9 cellular contexts compared by ENCODE assay signal in genomic region chr2:40371525-40372277, GRCh38.
DNase-seq lines count a peak whose midpoint lies in the region; ATAC-seq and TF ChIP-seq lines count a peak whose summit lies in the region.
"Had no signal": no experiment of that assay in that cellular context is flagged by ENCODE, and none has a peak within 500 bp of the region (broad histone marks: within the 10 kb centered on the region; RNA-seq: fewer than 3 reads in every experiment).

No MANE protein-coding gene starts in this region.

- peak; percentile 47 for ATAC-seq in left lung
- no peak for ATAC-seq in activated T-cell treated with anti-CD3 and anti-CD28 coated beads, Interleukin-2, amount 50 U/mL, for 72 hours (replicated peaks in 1 of 2)

- intact Hi-C loops in left lung (cut with DNase I), result no loop called here

- H3K27me3 ChIP-seq in left lung, result no peaks in the 10 kb centered on the region

- peak overlapping the region in 1 of 2 donors; percentile 13 for H3K27ac ChIP-seq in left lung

- H3K9me3 ChIP-seq in left lung, result no peaks in the 10 kb centered on the region

- no peak overlapping the region for H3K4me3 Mint-ChIP-seq in activated T-cell treated with anti-CD3 and anti-CD28 coated beads, Interleukin-2, amount 50 U/mL, for 72 hours

- H3K36me3 Mint-ChIP-seq in activated T-cell treated with anti-CD3 and anti-CD28 coated beads, Interleukin-2, amount 50 U/mL, for 72 hours (ENCODE audit: insufficient read depth in 2 of 2), result no peaks in the 10 kb centered on the region

- H3K27ac Mint-ChIP-seq in activated T-cell treated with anti-CD3 and anti-CD28 coated beads, Interleukin-2, amount 50 U/mL, for 72 hours, result no peak overlapping the region

- H3K4me1 ChIP-seq in left lung, result no peaks in the 10 kb centered on the region

- DNase-seq in AG08395 (ENCODE audit: low spot score), result peak; percentile 88
- DNase-seq in NCI-H1436 (lab: John Stamatoyannopoulos, UW), result peak; percentile 30
- peak; percentile 5 for DNase-seq in dermis blood vessel endothelial cell
- no peak for DNase-seq in left lung
- DNase-seq in GM20000 (ENCODE audit: low spot score), result no peak
- DNase-seq in cerebellum (ENCODE audit: low spot score), result no peak
- no peak for DNase-seq in activated CD4-positive, alpha-beta T cell treated with anti-CD3 and anti-CD28 coated beads for 4 hours
- no peak for DNase-seq in activated T-cell treated with anti-CD3 and anti-CD28 coated beads, Interleukin-2, amount 50 U/mL, for 72 hours
- DNase-seq: SIG-M5 had no signal

- H3K36me3 ChIP-seq in left lung, result no peaks in the 10 kb centered on the region

- TF ChIP-seq CTCF in left lung (IDR thresholded peaks at IDR 0.05) (no peak), GM20000 (IDR thresholded peaks at IDR 0.05; ENCODE audit: extremely low read depth, missing control alignments) (no peak)

- no peaks in the 10 kb centered on the region for H3K4me1 Mint-ChIP-seq in activated T-cell treated with anti-CD3 and anti-CD28 coated beads, Interleukin-2, amount 50 U/mL, for 72 hours (ENCODE audit: low read depth)

- H3K9me3 Mint-ChIP-seq in activated T-cell treated with anti-CD3 and anti-CD28 coated beads, Interleukin-2, amount 50 U/mL, for 72 hours, result no peaks in the 10 kb centered on the region

- H3K27me3 Mint-ChIP-seq in activated T-cell treated with anti-CD3 and anti-CD28 coated beads, Interleukin-2, amount 50 U/mL, for 72 hours (ENCODE audit: low read depth), result peaks cover 5% of the 10 kb centered on the region

- no peak overlapping the region for H3K4me3 ChIP-seq in left lung

Comparison
In these comparisons a context has a peak if more than half of its experiments do, and no peak if none do; other contexts are left out.
1. DNase-seq: peak in AG08395 (single experiment), NCI-H1436 (single experiment) and dermis blood vessel endothelial cell (single experiment); none in left lung (0 of 2), GM20000 (single experiment), cerebellum (single experiment), activated CD4-positive, alpha-beta T cell treated with anti-CD3 and anti-CD28 coated beads for 4 hours (0 of 2) and activated T-cell treated with anti-CD3 and anti-CD28 coated beads, Interleukin-2, amount 50 U/mL, for 72 hours (0 of 2).